Comparison of ENCODE assay signal across 8 cellular contexts in the genomic region with DNA sequence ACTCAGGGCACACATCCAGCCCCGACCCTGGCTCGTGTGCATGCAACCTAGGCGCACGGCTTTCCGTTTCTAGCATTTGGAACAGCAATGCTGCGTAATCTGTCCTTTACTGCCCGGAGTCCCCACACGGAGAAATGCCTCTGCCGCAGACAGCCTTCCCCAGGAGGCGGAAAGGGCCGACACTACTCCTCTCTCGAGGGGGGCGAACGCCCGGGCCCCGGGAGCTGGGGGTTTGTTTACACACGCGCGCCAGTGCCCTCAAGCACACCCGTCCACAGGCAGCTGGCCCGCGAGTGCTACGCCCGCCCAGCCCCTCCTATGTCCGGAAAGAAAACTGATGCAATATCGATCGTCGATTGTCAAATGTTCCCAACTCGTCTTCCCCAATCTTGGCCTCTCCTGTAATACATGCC. TPM values are rescaled to one million over a fixed set of nuclear protein-coding genes. Genes with fewer than 3 reads are reported as not detected.
DNase-seq lines count a peak whose midpoint lies in the region; ATAC-seq and TF ChIP-seq lines count a peak whose summit lies in the region.

No MANE protein-coding gene starts in this region.

- H3K27me3 Mint-ChIP-seq in nephron (ENCODE audit: low read depth): no peaks in the 10 kb centered on the region

- TF ChIP-seq POLR2A in upper lobe of left lung (IDR thresholded peaks at IDR 0.05): peak in 3 of 4 donors; percentile 6 to 39 (median 32)

- peaks cover 42% of the 10 kb centered on the region for H3K36me3 Mint-ChIP-seq in nephron (ENCODE audit: low read depth)

- peak overlapping the region; percentile 97 to 99 (median 99) for H3K27ac Mint-ChIP-seq in nephron

- H3K4me3 Mint-ChIP-seq in nephron: peak overlapping the region; percentile 95 to 99 (median 97)

- H3K9me3 ChIP-seq in upper lobe of left lung: no peaks in the 10 kb centered on the region

- no peaks in the 10 kb centered on the region for H3K27me3 ChIP-seq in upper lobe of left lung

- TF ChIP-seq EP300 in upper lobe of left lung (IDR thresholded peaks at IDR 0.05): no peak

- H3K4me3 ChIP-seq in upper lobe of left lung: peak overlapping the region; percentile 91 to 96 (median 94)

- no peak for TF ChIP-seq CTCF in nephron (IDR thresholded peaks at IDR 0.05; ENCODE audit: unreplicated experiment in 3 of 3)
- no peak for TF ChIP-seq CTCF in upper lobe of left lung (IDR thresholded peaks at IDR 0.05)

- WGBS in upper lobe of left lung, 2 donors: 0 to 1% methylated on average over 14 to 28 of the region's 29 CpGs

- peaks cover 39 to 49% (median 46%) of the 10 kb centered on the region in 4 donors for H3K4me1 ChIP-seq in upper lobe of left lung

- ATAC-seq in GM18499 (IDR thresholded peaks at IDR 0.05; ENCODE audit: insufficient read depth, unreplicated experiment) (peak; percentile 0), HG03025 (IDR thresholded peaks at IDR 0.05; ENCODE audit: low FRiP score, unreplicated experiment) (peak; percentile 14), upper lobe of left lung (ENCODE audit: low FRiP score in 2 of 2) (peak; percentile 74 to 86)

- H3K27ac ChIP-seq in upper lobe of left lung: peak overlapping the region; percentile 91 to 100 (median 98)

- H3K36me3 ChIP-seq in upper lobe of left lung: peaks cover 22 to 45% (median 31%) of the 10 kb centered on the region in 4 donors

- DNase-seq in 8988T (peak; percentile 30), NCI-H69 (lab: John Stamatoyannopoulos, UW) (peak; percentile 91), activated T-helper 1 cell treated with Interleukin-2 at 50 U/mL for 16 hours (ENCODE audit: low read depth) (peak; percentile 35), fibroblast of peridontal ligament (ENCODE audit: extremely low read depth) (peak; percentile 75), upper lobe of left lung (peak; percentile 82 to 93)

- H3K4me1 Mint-ChIP-seq in nephron: peaks cover 47% of the 10 kb centered on the region

- no peaks in the 10 kb centered on the region for H3K9me3 Mint-ChIP-seq in nephron

RNA-seq across cellular contexts. Expression of gene SLC38A2, which starts 0.8 kb away (rescaled TPM):
- 100 to 1,000 TPM; 104 to 409 (median 223) TPM for total RNA-seq in upper lobe of left lung

Comparison
In these comparisons a context has a peak if more than half of its experiments do, and no peak if none do; other contexts are left out.
1. Peak in every context shown above with its lines: DNase-seq, ATAC-seq, H3K4me3 ChIP-seq and H3K27ac ChIP-seq.
2. DNase-seq: peak in every context shown above with its lines; median percentile 91 in NCI-H69; 88 in upper lobe of left lung; 75 in fibroblast of peridontal ligament; 35 in activated T-helper 1 cell treated with Interleukin-2 at 50 U/mL for 16 hours; 30 in 8988T.
3. ATAC-seq: peak in every context shown above with its lines; median percentile 80 in upper lobe of left lung; 14 in HG03025; 0 in GM18499.